ENCODE assay signal across 25 cellular contexts in the genomic region with DNA sequence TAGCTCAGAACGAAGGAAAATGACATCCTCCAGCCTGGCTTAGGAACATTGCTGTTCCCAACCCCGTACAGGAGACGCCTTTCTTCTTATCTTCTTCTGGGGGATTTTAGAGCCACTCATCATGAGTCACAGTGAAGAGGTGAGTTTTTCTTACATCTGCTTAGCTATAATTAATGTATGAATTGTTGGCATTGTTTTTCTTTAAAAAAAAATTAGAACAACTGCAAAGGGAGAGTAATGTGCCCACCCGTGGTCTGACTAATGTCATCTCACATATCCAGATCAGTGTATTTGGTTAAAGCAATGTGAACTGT.
DNase-seq lines count a peak whose midpoint lies in the region; ATAC-seq and TF ChIP-seq lines count a peak whose summit lies in the region.
"Had no signal": no experiment of that assay in that cellular context is flagged by ENCODE, and none has a peak within 500 bp of the region (broad histone marks: within the 10 kb centered on the region; RNA-seq: fewer than 3 reads in every experiment).

No MANE protein-coding gene starts in this region.

- H3F3A ChIP-seq in smooth muscle cell (ENCODE audit: low read depth): no peaks in the 10 kb centered on the region

- H3K4me1 ChIP-seq in RWPE2 (ENCODE audit: insufficient read depth, poor library complexity, severe bottlenecking): no peaks in the 10 kb centered on the region
- H3K4me1 ChIP-seq in foreskin keratinocyte: no peaks in the 10 kb centered on the region
- H3K4me1 ChIP-seq in smooth muscle cell (ENCODE audit: low read depth): no peaks in the 10 kb centered on the region
- H3K4me1 ChIP-seq in Karpas-422 (ENCODE audit: low read length): peaks cover 12% of the 10 kb centered on the region
- H3K4me1 ChIP-seq: A549 had no signal

- no peak overlapping the region for H2AFZ ChIP-seq in smooth muscle cell (ENCODE audit: low read depth)
- no peak overlapping the region for H2AFZ ChIP-seq in Karpas-422 (ENCODE audit: low read length)

- no peak overlapping the region for H3K4me3 ChIP-seq in RWPE2 (ENCODE audit: severe bottlenecking)
- H3K4me3 ChIP-seq in smooth muscle cell: no peak overlapping the region
- no peak overlapping the region for H3K4me3 ChIP-seq in Karpas-422 (ENCODE audit: low read length)
- H3K4me3 ChIP-seq: A549; BLaER1 treated with 17β-estradiol and CSF1 and Interleukin-3, amounts not matched to agents 10 nM and 100 nM; MG63 had no signal

- H3K27ac ChIP-seq in RWPE2 (ENCODE audit: poor library complexity, severe bottlenecking) (no peak overlapping the region), foreskin keratinocyte (no peak overlapping the region), smooth muscle cell (ENCODE audit: low read depth) (no peak overlapping the region), Karpas-422 (ENCODE audit: low read length) (no peak overlapping the region)
- H3K27ac ChIP-seq: A549; BLaER1 treated with 17β-estradiol and CSF1 and Interleukin-3, amounts not matched to agents 10 nM and 100 nM; RWPE1 had no signal

- ATAC-seq in RWPE2 (ENCODE audit: low read depth) (peak; percentile 44; the same call in 1 of the 3 replicates), foreskin keratinocyte (peak; percentile 82)
- ATAC-seq: A549, HCT116 had no signal

- H3K27me3 ChIP-seq in RWPE2 (ENCODE audit: insufficient read depth, poor library complexity, severe bottlenecking) (no peaks in the 10 kb centered on the region), foreskin keratinocyte (no peaks in the 10 kb centered on the region), smooth muscle cell (ENCODE audit: low read depth) (no peaks in the 10 kb centered on the region), Karpas-422 (ENCODE audit: low read length) (no peaks in the 10 kb centered on the region)
- H3K27me3 ChIP-seq: BLaER1 treated with 17β-estradiol and CSF1 and Interleukin-3, amounts not matched to agents 10 nM and 100 nM had no signal

- TF ChIP-seq CTCF in RWPE2 (IDR thresholded peaks at IDR 0.05; ENCODE audit: poor library complexity, severe bottlenecking) (no peak), foreskin keratinocyte (conservative IDR thresholded peaks at IDR 0.05) (no peak), smooth muscle cell (IDR thresholded peaks at IDR 0.05; ENCODE audit: borderline replicate concordance, insufficient read depth, poor library complexity, severe bottlenecking) (no peak)

- peak overlapping the region; percentile 50 for H3K4me2 ChIP-seq in smooth muscle cell
- H3K4me2 ChIP-seq in Karpas-422 (ENCODE audit: low read depth, low read length, poor library complexity, severe bottlenecking): no peak overlapping the region
- H3K4me2 ChIP-seq: A549, SK-N-SH had no signal

- H3K9ac ChIP-seq in smooth muscle cell (ENCODE audit: low read depth) (no peak overlapping the region), Karpas-422 (ENCODE audit: low read length) (no peak overlapping the region)
- H3K9ac ChIP-seq: BLaER1 treated with 17β-estradiol and CSF1 and Interleukin-3, amounts not matched to agents 10 nM and 100 nM; SK-N-SH had no signal

- H3K79me2 ChIP-seq in smooth muscle cell (ENCODE audit: low read depth): no peaks in the 10 kb centered on the region
- H3K79me2 ChIP-seq in Karpas-422 (ENCODE audit: low read length): no peaks in the 10 kb centered on the region

- peak; percentile 80 for DNase-seq in Daoy (ENCODE audit: low read depth)
- no peak for DNase-seq in RWPE2 (ENCODE audit: low spot score)
- DNase-seq in foreskin keratinocyte: peak in 1 of 2 donors; percentile 52
- DNase-seq in smooth muscle cell (lab: John Stamatoyannopoulos, UW; ENCODE audit: unreplicated experiment): no peak
- no peak for DNase-seq in HuH-7 (ENCODE audit: low spot score)
- no peak for DNase-seq in Karpas-422
- DNase-seq in NCI-H82 treated with DMSO at 0.1 percent for 48 hours (lab: John Stamatoyannopoulos, UW; ENCODE audit: unreplicated experiment): no peak
- DNase-seq: AML-193; CD4-positive, alpha-beta memory T cell; COR-L47; DMS 273 treated with DMSO at 0.1 percent for 48 hours; DMS79 treated with DMSO at 0.1 percent for 48 hours; Kasumi-1; MG63; NCI-H1417; NCI-H1694; NCI-H2029 treated with DMSO at 0.1 percent for 48 hours; NCI-H2227 treated with DMSO at 0.1 percent for 48 hours; NCI-H526 treated with DMSO at 0.1 percent for 48 hours; SIG-M5; SK-N-SH had no signal

- H3K36me3 ChIP-seq in RWPE2 (ENCODE audit: low read depth) (no peaks in the 10 kb centered on the region), smooth muscle cell (ENCODE audit: low read depth) (no peaks in the 10 kb centered on the region), Karpas-422 (ENCODE audit: insufficient read depth, low read length) (no peaks in the 10 kb centered on the region)
- H3K36me3 ChIP-seq: BLaER1 treated with 17β-estradiol and CSF1 and Interleukin-3, amounts not matched to agents 10 nM and 100 nM; MG63 had no signal

- H4K20me1 ChIP-seq in smooth muscle cell (ENCODE audit: low read depth) (no peaks in the 10 kb centered on the region), Karpas-422 (ENCODE audit: insufficient read depth, low read depth, low read length) (no peaks in the 10 kb centered on the region)
- H4K20me1 ChIP-seq: BLaER1 treated with 17β-estradiol and CSF1 and Interleukin-3, amounts not matched to agents 10 nM and 100 nM had no signal

- H3K9me2 ChIP-seq in Karpas-422 (replicated peaks; ENCODE audit: insufficient read depth, low read length): no peaks in the 10 kb centered on the region
- H3K9me2 ChIP-seq: SK-N-SH had no signal

- H3K9me3 ChIP-seq in RWPE2 (ENCODE audit: severe bottlenecking) (peaks cover 2% of the 10 kb centered on the region), smooth muscle cell (replicated peaks; ENCODE audit: low read depth) (no peaks in the 10 kb centered on the region), Karpas-422 (ENCODE audit: low read length) (no peaks in the 10 kb centered on the region)
- H3K9me3 ChIP-seq: A549; BLaER1 treated with 17β-estradiol and CSF1 and Interleukin-3, amounts not matched to agents 10 nM and 100 nM; MG63; SK-N-SH had no signal

- WGBS in smooth muscle cell (ENCODE audit: low lambda C conversion rate): 31% methylated on average over 4 of the region's 4 CpGs
